In the genomic region with DNA sequence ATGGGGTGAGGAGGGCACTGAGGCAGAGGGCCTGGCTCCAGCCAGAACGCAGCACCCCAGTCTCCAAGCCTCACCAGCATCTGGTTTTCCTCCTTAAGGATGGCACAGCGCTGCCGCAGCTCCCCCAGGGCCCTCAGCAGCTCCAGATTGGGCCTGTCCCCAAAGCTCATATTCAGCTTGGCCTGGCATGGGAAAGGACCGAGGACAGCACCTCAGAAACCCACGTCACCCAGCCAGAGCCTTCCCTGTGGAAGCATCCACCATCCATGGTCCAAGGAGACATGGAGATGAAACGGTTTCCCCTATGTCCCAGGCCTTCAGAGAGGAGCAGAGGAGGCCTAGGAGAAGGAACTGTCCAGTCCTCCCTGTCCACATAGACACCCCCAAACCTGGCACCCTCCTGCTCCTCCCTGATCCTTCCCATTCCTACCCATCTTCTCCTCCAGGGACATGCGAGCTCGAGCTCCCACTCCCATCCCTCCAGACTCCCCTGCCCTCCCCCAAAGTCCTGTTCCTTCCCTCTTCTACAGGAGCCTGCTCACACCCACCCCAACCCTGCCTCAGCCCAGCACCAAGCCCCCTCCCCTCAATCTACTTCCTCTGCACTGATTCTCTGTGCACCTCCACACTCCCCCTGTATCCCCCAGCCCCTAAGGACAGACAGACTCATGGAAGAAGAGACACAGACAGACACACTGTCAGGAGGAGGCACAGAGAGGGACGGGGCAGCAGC, we compare ENCODE assay signal across 1 cellular context.
TF ChIP-seq lines count a peak whose summit lies in the region.

No MANE protein-coding gene starts in this region.

TF ChIP-seq in HepG2, 621 proteins besides CTCF, POLR2A, EP300 and RAD21:
- no peak for TF ChIP-seq ZNF382 (CRISPR knock-in tag; IDR thresholded peaks at IDR 0.05; ENCODE audit: borderline replicate concordance)
- TF ChIP-seq ZNF564 (CRISPR knock-in tag; IDR thresholded peaks at IDR 0.05), result no peak
- TF ChIP-seq, protein P1, sequence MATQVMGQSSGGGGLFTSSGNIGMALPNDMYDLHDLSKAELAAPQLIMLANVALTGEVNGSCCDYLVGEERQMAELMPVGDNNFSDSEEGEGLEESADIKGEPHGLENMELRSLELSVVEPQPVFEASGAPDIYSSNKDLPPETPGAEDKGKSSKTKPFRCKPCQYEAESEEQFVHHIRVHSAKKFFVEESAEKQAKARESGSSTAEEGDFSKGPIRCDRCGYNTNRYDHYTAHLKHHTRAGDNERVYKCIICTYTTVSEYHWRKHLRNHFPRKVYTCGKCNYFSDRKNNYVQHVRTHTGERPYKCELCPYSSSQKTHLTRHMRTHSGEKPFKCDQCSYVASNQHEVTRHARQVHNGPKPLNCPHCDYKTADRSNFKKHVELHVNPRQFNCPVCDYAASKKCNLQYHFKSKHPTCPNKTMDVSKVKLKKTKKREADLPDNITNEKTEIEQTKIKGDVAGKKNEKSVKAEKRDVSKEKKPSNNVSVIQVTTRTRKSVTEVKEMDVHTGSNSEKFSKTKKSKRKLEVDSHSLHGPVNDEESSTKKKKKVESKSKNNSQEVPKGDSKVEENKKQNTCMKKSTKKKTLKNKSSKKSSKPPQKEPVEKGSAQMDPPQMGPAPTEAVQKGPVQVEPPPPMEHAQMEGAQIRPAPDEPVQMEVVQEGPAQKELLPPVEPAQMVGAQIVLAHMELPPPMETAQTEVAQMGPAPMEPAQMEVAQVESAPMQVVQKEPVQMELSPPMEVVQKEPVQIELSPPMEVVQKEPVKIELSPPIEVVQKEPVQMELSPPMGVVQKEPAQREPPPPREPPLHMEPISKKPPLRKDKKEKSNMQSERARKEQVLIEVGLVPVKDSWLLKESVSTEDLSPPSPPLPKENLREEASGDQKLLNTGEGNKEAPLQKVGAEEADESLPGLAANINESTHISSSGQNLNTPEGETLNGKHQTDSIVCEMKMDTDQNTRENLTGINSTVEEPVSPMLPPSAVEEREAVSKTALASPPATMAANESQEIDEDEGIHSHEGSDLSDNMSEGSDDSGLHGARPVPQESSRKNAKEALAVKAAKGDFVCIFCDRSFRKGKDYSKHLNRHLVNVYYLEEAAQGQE (IDR thresholded peaks at IDR 0.05; ENCODE audit: borderline replicate concordance in 1 of 2, low read depth in 1 of 2, low read length in 2 of 2), result peak in 1 of 2 experiments; percentile 18; a peak in 2 of 4 replicates
- no peak for TF ChIP-seq SRSF9 (IDR thresholded peaks at IDR 0.05; ENCODE audit: borderline replicate concordance, insufficient read depth, low read depth, low read length, poor library complexity, severe bottlenecking)
- no peak for TF ChIP-seq ZKSCAN5 (CRISPR knock-in tag; IDR thresholded peaks at IDR 0.05)
- no peak for TF ChIP-seq IKZF4 (CRISPR knock-in tag; IDR thresholded peaks at IDR 0.05; ENCODE audit: borderline replicate concordance, low read depth, not compliant biosample characterization)
- no peak for TF ChIP-seq NR3C1 (CRISPR knock-in tag; IDR thresholded peaks at IDR 0.05)
- TF ChIP-seq, protein P2, sequence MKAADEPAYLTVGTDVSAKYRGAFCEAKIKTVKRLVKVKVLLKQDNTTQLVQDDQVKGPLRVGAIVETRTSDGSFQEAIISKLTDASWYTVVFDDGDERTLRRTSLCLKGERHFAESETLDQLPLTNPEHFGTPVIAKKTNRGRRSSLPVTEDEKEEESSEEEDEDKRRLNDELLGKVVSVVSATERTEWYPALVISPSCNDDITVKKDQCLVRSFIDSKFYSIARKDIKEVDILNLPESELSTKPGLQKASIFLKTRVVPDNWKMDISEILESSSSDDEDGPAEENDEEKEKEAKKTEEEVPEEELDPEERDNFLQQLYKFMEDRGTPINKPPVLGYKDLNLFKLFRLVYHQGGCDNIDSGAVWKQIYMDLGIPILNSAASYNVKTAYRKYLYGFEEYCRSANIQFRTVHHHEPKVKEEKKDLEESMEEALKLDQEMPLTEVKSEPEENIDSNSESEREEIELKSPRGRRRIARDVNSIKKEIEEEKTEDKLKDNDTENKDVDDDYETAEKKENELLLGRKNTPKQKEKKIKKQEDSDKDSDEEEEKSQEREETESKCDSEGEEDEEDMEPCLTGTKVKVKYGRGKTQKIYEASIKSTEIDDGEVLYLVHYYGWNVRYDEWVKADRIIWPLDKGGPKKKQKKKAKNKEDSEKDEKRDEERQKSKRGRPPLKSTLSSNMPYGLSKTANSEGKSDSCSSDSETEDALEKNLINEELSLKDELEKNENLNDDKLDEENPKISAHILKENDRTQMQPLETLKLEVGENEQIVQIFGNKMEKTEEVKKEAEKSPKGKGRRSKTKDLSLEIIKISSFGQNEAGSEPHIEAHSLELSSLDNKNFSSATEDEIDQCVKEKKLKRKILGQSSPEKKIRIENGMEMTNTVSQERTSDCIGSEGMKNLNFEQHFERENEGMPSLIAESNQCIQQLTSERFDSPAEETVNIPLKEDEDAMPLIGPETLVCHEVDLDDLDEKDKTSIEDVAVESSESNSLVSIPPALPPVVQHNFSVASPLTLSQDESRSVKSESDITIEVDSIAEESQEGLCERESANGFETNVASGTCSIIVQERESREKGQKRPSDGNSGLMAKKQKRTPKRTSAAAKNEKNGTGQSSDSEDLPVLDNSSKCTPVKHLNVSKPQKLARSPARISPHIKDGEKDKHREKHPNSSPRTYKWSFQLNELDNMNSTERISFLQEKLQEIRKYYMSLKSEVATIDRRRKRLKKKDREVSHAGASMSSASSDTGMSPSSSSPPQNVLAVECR (CRISPR knock-in tag; IDR thresholded peaks at IDR 0.05; ENCODE audit: borderline replicate concordance), result no peak
- no peak for TF ChIP-seq ZBTB21 (CRISPR knock-in tag; IDR thresholded peaks at IDR 0.05)
